In the genomic region with DNA sequence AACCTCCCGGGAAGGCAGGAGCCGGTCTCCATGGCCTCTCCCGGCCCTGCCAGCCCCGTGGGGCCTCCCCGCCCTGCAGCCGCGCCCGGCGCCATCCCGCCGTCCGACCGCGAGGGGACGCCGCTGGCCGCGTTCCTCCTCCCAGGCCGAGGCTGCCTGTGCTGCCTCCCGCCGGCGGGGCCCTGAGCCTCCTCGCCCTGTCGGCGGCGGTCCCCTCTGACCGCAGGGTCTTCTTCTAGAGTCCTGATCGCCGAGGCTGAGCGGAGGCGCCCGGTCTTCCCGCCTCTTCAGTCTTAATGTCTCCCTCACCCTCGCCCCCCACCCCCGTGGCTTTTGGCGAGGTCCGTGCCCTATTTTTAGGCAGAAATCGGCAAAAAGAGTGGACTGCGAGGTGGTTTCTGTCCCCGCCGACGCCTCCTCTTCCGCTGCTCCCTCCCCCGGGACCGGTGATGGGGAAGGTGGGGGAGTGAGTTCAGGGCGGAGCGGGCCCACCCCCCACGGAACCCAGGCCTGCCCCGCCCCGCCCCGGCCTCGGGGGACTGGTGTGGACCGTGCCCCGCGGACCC, we compare ENCODE assay signal across 8 cellular contexts. TPM values are rescaled to one million over a fixed set of nuclear protein-coding genes. Genes with fewer than 3 reads are reported as not detected.
DNase-seq lines count a peak whose midpoint lies in the region; ATAC-seq and TF ChIP-seq lines count a peak whose summit lies in the region.

No MANE protein-coding gene starts in this region.

- TF ChIP-seq CTCF in mesothelial cell of epicardium (IDR thresholded peaks at IDR 0.05; ENCODE audit: unreplicated experiment) (peak; percentile 47), type B pancreatic cell (conservative IDR thresholded peaks at IDR 0.05) (peak; percentile 81)

- peaks cover 10% of the 10 kb centered on the region for H3K27me3 Mint-ChIP-seq in IgD-negative memory B cell
- peaks cover 69% of the 10 kb centered on the region for H3K27me3 Mint-ChIP-seq in mesothelial cell of epicardium (ENCODE audit: low read depth)
- peaks cover 38% of the 10 kb centered on the region for H3K27me3 Mint-ChIP-seq in type B pancreatic cell

- no peak overlapping the region for H3K27ac Mint-ChIP-seq in IgD-negative memory B cell
- H3K27ac Mint-ChIP-seq in mesothelial cell of epicardium = no peak overlapping the region
- H3K27ac Mint-ChIP-seq in type B pancreatic cell = no peak overlapping the region

- peaks cover 2% of the 10 kb centered on the region for H3K36me3 Mint-ChIP-seq in IgD-negative memory B cell
- no peaks in the 10 kb centered on the region for H3K36me3 Mint-ChIP-seq in mesothelial cell of epicardium
- H3K36me3 Mint-ChIP-seq in type B pancreatic cell = no peaks in the 10 kb centered on the region

- H3K4me1 Mint-ChIP-seq in IgD-negative memory B cell (peaks cover 8 to 9% (median 8%) of the 10 kb centered on the region in 3 donors), mesothelial cell of epicardium (peaks cover 1% of the 10 kb centered on the region), type B pancreatic cell (ENCODE audit: unreplicated experiment) (peaks cover 14% of the 10 kb centered on the region)

- peak; percentile 67 for DNase-seq in NCI-H146 (lab: John Stamatoyannopoulos, UW)
- DNase-seq in NCI-H146 treated with DMSO at 0.1 percent for 48 hours (lab: John Stamatoyannopoulos, UW; ENCODE audit: unreplicated experiment) = no peak
- DNase-seq in ecto neural progenitor cell (ENCODE audit: low spot score) = peak; percentile 90
- peak in 1 of 2 experiments; percentile 61 for DNase-seq in mesothelial cell of epicardium (ENCODE audit: low spot score in 2 of 2, unreplicated experiment in 2 of 2)
- DNase-seq in type B pancreatic cell (ENCODE audit: extremely low spot score, unreplicated experiment) = no peak

- peak; percentile 68 to 70 for ATAC-seq in activated CD4-positive, CD25-positive, alpha-beta regulatory T cell treated with anti-CD3 and anti-CD28 coated beads, Interleukin-2, amount 50 U/mL, for 24 hours
- no peak for ATAC-seq in GM18520 (IDR thresholded peaks at IDR 0.05; ENCODE audit: unreplicated experiment)

- H3K4me3 Mint-ChIP-seq in IgD-negative memory B cell (peak overlapping the region in 3 of 4 donors; percentile 66 to 93 (median 83)), mesothelial cell of epicardium (peak overlapping the region; percentile 31), type B pancreatic cell (no peak overlapping the region)

- H3K9me3 Mint-ChIP-seq in IgD-negative memory B cell = no peaks in the 10 kb centered on the region
- no peaks in the 10 kb centered on the region for H3K9me3 Mint-ChIP-seq in mesothelial cell of epicardium
- H3K9me3 Mint-ChIP-seq in type B pancreatic cell = no peaks in the 10 kb centered on the region

RNA-seq across cellular contexts. Expression of a gene that starts 0.8 kb away (rescaled TPM):
- polyA plus RNA-seq in IgD-negative memory B cell = not detected
- total RNA-seq in mesothelial cell of epicardium (1.2 to 1.7 TPM (median 1.2 TPM) in 3 replicates), type B pancreatic cell (ENCODE audit: low replicate concordance) (1.6 and 6.5 TPM in 2 replicates)

RNA-seq across cellular contexts. Expression of a gene that starts 14.3 kb away (rescaled TPM):
- polyA plus RNA-seq in IgD-negative memory B cell = 6,684 TPM
- 2,065 to 2,192 TPM (median 2,184 TPM) in 3 replicates for total RNA-seq in mesothelial cell of epicardium
- 2,449 and 2,557 TPM in 2 replicates for total RNA-seq in type B pancreatic cell (ENCODE audit: low replicate concordance)

RNA-seq across cellular contexts. Expression of a gene that starts 38.7 kb away (rescaled TPM):
- not detected for polyA plus RNA-seq in IgD-negative memory B cell
- 0.36 to 0.47 TPM (median 0.38 TPM) in 3 replicates for total RNA-seq in mesothelial cell of epicardium
- 13.4 and 16.7 TPM in 2 replicates for total RNA-seq in type B pancreatic cell (ENCODE audit: low replicate concordance)

Comparison
In these comparisons a context has a peak if more than half of its experiments do, and no peak if none do; other contexts are left out.
1. DNase-seq: peak in NCI-H146 (single experiment) and ecto neural progenitor cell (single experiment); none in NCI-H146 treated with DMSO at 0.1 percent for 48 hours (single experiment) and type B pancreatic cell (single experiment).